16 cellular contexts compared by ENCODE assay signal in the genomic region with DNA sequence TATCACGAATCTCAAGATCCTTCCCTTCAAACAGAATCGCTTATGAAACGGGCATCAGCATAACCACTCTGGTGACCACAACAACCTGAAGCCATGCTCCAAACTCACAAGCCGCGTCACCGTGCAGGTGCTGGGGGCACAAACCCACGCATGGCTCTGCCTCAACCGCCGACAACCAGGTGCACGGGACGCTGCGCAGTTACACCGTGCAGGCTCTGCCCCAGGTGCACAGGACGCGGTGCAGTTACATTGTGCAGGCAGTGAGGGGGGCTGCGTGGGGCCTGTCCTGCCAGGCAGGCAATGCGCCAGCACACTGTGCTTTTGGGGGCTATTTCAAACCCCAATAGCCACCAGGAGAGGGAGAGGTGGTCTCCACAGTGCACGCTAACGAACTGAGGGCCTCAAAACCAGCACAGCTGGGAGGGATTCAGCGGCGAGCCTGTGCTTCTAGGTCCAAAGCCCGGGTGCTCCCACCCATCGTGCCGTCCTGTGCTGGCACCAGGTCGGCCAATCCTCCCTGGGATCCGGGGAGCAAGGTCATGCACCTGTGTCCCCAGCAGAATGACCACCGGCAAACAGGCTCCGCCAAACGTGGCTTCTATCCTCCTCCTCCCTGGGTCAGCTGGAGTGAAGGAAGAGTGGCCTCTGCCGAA. TPM values are rescaled to one million over a fixed set of nuclear protein-coding genes. Genes with fewer than 3 reads are reported as not detected.
"Had no signal": no experiment of that assay in that cellular context is flagged by ENCODE, and none has a peak within 500 bp of the region (broad histone marks: within the 10 kb centered on the region; RNA-seq: fewer than 3 reads in every experiment).

No MANE protein-coding gene starts in this region.

- H3K9me3 Mint-ChIP-seq: activated CD4-positive, alpha-beta T cell treated with anti-CD3 and anti-CD28 coated beads, Interleukin-2, amount 10 ng/mL, durations not matched to agents 7 days and 5 days; activated CD8-positive, alpha-beta T cell treated with anti-CD3 and anti-CD28 coated beads for 36 hours; activated naive CD4-positive, alpha-beta T cell treated with anti-CD3 and anti-CD28 coated beads, Interleukin-2, amount 50 U/mL, for 24 hours; immature natural killer cell; stimulated activated effector memory CD8-positive, alpha-beta T cell treated with anti-CD3 and anti-CD28 coated beads, Interleukin-12 subunit alpha, Interleukin-12 subunit beta, amount 100 ng/mL, for 72 hours had no signal

- H3K27me3 Mint-ChIP-seq: activated naive CD4-positive, alpha-beta T cell treated with anti-CD3 and anti-CD28 coated beads, Interleukin-2, amount 50 U/mL, for 24 hours had no signal

- H3K36me3 Mint-ChIP-seq: activated CD8-positive, alpha-beta memory T cell treated with anti-CD3 and anti-CD28 coated beads, Interleukin-2, amount 10 ng/mL, durations not matched to agents 7 days and 5 days; activated naive CD4-positive, alpha-beta T cell treated with anti-CD3 and anti-CD28 coated beads, Interleukin-2, amount 50 U/mL, for 24 hours; immature natural killer cell; mesothelial cell of epicardium; stimulated activated effector memory CD8-positive, alpha-beta T cell treated with anti-CD3 and anti-CD28 coated beads, Interleukin-12 subunit alpha, Interleukin-12 subunit beta, amount 100 ng/mL, for 72 hours had no signal

- DNase-seq: occipital lobe had no signal

- H3K4me3 ChIP-seq: adrenal gland, hepatocyte, left lung, lung, stomach, suprapubic skin, tibial nerve had no signal

- H3K4me1 Mint-ChIP-seq: activated naive CD4-positive, alpha-beta T cell treated with anti-CD3 and anti-CD28 coated beads, Interleukin-2, amount 50 U/mL, for 24 hours; immature natural killer cell; mesothelial cell of epicardium; T-helper 17 cell had no signal

- H3K4me3 Mint-ChIP-seq: activated CD4-positive, alpha-beta T cell treated with anti-CD3 and anti-CD28 coated beads, Interleukin-2, amount 10 ng/mL, durations not matched to agents 7 days and 5 days; activated CD8-positive, alpha-beta memory T cell treated with anti-CD3 and anti-CD28 coated beads, Interleukin-2, amount 10 ng/mL, durations not matched to agents 7 days and 5 days; activated CD8-positive, alpha-beta T cell treated with anti-CD3 and anti-CD28 coated beads for 36 hours; activated naive CD4-positive, alpha-beta T cell treated with anti-CD3 and anti-CD28 coated beads, Interleukin-2, amount 50 U/mL, for 24 hours; immature natural killer cell; mesothelial cell of epicardium; stimulated activated effector memory CD8-positive, alpha-beta T cell treated with anti-CD3 and anti-CD28 coated beads, Interleukin-12 subunit alpha, Interleukin-12 subunit beta, amount 100 ng/mL, for 72 hours; T-helper 17 cell had no signal

- H3K27ac Mint-ChIP-seq: activated CD8-positive, alpha-beta memory T cell treated with anti-CD3 and anti-CD28 coated beads, Interleukin-2, amount 10 ng/mL, durations not matched to agents 7 days and 5 days; activated CD8-positive, alpha-beta T cell treated with anti-CD3 and anti-CD28 coated beads for 36 hours; activated naive CD4-positive, alpha-beta T cell treated with anti-CD3 and anti-CD28 coated beads, Interleukin-2, amount 50 U/mL, for 24 hours; immature natural killer cell; mesothelial cell of epicardium; stimulated activated effector memory CD8-positive, alpha-beta T cell treated with anti-CD3 and anti-CD28 coated beads, Interleukin-12 subunit alpha, Interleukin-12 subunit beta, amount 100 ng/mL, for 72 hours; T-helper 17 cell had no signal

RNA-seq across cellular contexts. Expression of a gene that starts 35.8 kb away (rescaled TPM):
- total RNA-seq: activated CD4-positive, alpha-beta T cell treated with anti-CD3 and anti-CD28 coated beads, Interleukin-2, amount 10 ng/mL, durations not matched to agents 7 days and 5 days had no signal
